ENCODE assay signal across 32 cellular contexts in genomic region chr1:47711848-47712492, GRCh38.
"Had no signal": no experiment of that assay in that cellular context is flagged by ENCODE, and none has a peak within 500 bp of the region (broad histone marks: within the 10 kb centered on the region; RNA-seq: fewer than 3 reads in every experiment).

No MANE protein-coding gene starts in this region.

- ATAC-seq: activated CD4-positive, alpha-beta T cell treated with anti-CD3 and anti-CD28 coated beads for 36 hours; activated naive CD8-positive, alpha-beta T cell treated with anti-CD3 and anti-CD28 coated beads, Interleukin-2, amount 50 U/mL, for 24 hours; activated T-cell treated with anti-CD3 and anti-CD28 coated beads, Interleukin-2, amount 50 U/mL, for 72 hours; gastroesophageal sphincter; heart right ventricle had no signal

- H3K27me3 ChIP-seq: ascending aorta had no signal

- H3K4me3 Mint-ChIP-seq: activated CD4-positive, alpha-beta memory T cell treated with anti-CD3 and anti-CD28 coated beads, Interleukin-2, amount 10 ng/mL, durations not matched to agents 7 days and 5 days; activated CD4-positive, alpha-beta T cell treated with anti-CD3 and anti-CD28 coated beads for 36 hours; activated CD4-positive, alpha-beta T cell treated with anti-CD3 and anti-CD28 coated beads, Interleukin-2, amount 10 ng/mL, durations not matched to agents 7 days and 5 days; activated naive CD8-positive, alpha-beta T cell treated with anti-CD3 and anti-CD28 coated beads for 36 hours; activated naive CD8-positive, alpha-beta T cell treated with anti-CD3 and anti-CD28 coated beads, Interleukin-2, amount 50 U/mL, for 24 hours; activated T-cell treated with anti-CD3 and anti-CD28 coated beads, Interleukin-2, amount 50 U/mL, for 24 hours; activated T-cell treated with anti-CD3 and anti-CD28 coated beads, Interleukin-2, amount 50 U/mL, for 72 hours; dendritic cell treated with granulocyte-macrophage colony-stimulating factor and Interleukin-4, amounts not matched to agents 40 ng/mL and 50 ng/mL, for 4 days had no signal

- H3K27ac Mint-ChIP-seq: activated CD4-positive, alpha-beta memory T cell treated with anti-CD3 and anti-CD28 coated beads, Interleukin-2, amount 10 ng/mL, durations not matched to agents 7 days and 5 days; activated CD4-positive, alpha-beta T cell treated with anti-CD3 and anti-CD28 coated beads for 36 hours; activated CD4-positive, alpha-beta T cell treated with anti-CD3 and anti-CD28 coated beads, Interleukin-2, amount 10 ng/mL, durations not matched to agents 7 days and 5 days; activated naive CD8-positive, alpha-beta T cell treated with anti-CD3 and anti-CD28 coated beads for 36 hours; activated naive CD8-positive, alpha-beta T cell treated with anti-CD3 and anti-CD28 coated beads, Interleukin-2, amount 50 U/mL, for 24 hours; activated T-cell treated with anti-CD3 and anti-CD28 coated beads, Interleukin-2, amount 50 U/mL, for 24 hours; activated T-cell treated with anti-CD3 and anti-CD28 coated beads, Interleukin-2, amount 50 U/mL, for 72 hours; dendritic cell treated with granulocyte-macrophage colony-stimulating factor and Interleukin-4, amounts not matched to agents 40 ng/mL and 50 ng/mL, for 4 days had no signal

- H3K4me3 ChIP-seq: adrenal gland, ascending aorta, breast epithelium, cardiac muscle cell, colonic mucosa, dorsolateral prefrontal cortex, esophagus squamous epithelium, gastroesophageal sphincter, heart right ventricle had no signal

- H3K36me3 Mint-ChIP-seq: activated naive CD8-positive, alpha-beta T cell treated with anti-CD3 and anti-CD28 coated beads for 36 hours; brain had no signal

- H3K27ac ChIP-seq: adrenal gland, ascending aorta, breast epithelium, cardiac muscle cell, colonic mucosa, dorsolateral prefrontal cortex, epithelial cell of prostate, esophagus squamous epithelium, gastroesophageal sphincter, heart right ventricle had no signal

- H3K9me3 ChIP-seq: adrenal gland, ascending aorta, breast epithelium, colonic mucosa, esophagus squamous epithelium, gastroesophageal sphincter, heart right ventricle had no signal

- H3K9me3 Mint-ChIP-seq: activated CD4-positive, alpha-beta memory T cell treated with anti-CD3 and anti-CD28 coated beads, Interleukin-2, amount 10 ng/mL, durations not matched to agents 7 days and 5 days; activated CD4-positive, alpha-beta T cell treated with anti-CD3 and anti-CD28 coated beads, Interleukin-2, amount 10 ng/mL, durations not matched to agents 7 days and 5 days; activated naive CD8-positive, alpha-beta T cell treated with anti-CD3 and anti-CD28 coated beads for 36 hours; activated naive CD8-positive, alpha-beta T cell treated with anti-CD3 and anti-CD28 coated beads, Interleukin-2, amount 50 U/mL, for 24 hours; activated T-cell treated with anti-CD3 and anti-CD28 coated beads, Interleukin-2, amount 50 U/mL, for 24 hours; activated T-cell treated with anti-CD3 and anti-CD28 coated beads, Interleukin-2, amount 50 U/mL, for 72 hours; dendritic cell treated with granulocyte-macrophage colony-stimulating factor and Interleukin-4, amounts not matched to agents 40 ng/mL and 50 ng/mL, for 4 days had no signal

- DNase-seq: activated CD4-positive, alpha-beta memory T cell treated with anti-CD3 and anti-CD28 coated beads, Interleukin-2, amount 10 ng/mL, durations not matched to agents 7 days and 5 days; activated CD4-positive, alpha-beta T cell treated with anti-CD3 and anti-CD28 coated beads for 36 hours; activated CD4-positive, alpha-beta T cell treated with anti-CD3 and anti-CD28 coated beads, Interleukin-2, amount 10 ng/mL, durations not matched to agents 7 days and 5 days; activated CD4-positive, alpha-beta T cell treated with anti-CD3 and anti-CD28 coated beads, Interleukin-2, amount 50 U/mL, for 4 hours; activated CD4-positive, CD25-positive, alpha-beta regulatory T cell; activated CD4-positive, CD25-positive, alpha-beta regulatory T cell treated with anti-CD3 and anti-CD28 coated beads, Interleukin-2, amount 50 U/mL, for 72 hours; activated gamma-delta T cell; activated naive CD4-positive, alpha-beta T cell; activated naive CD4-positive, alpha-beta T cell treated with anti-CD3 and anti-CD28 coated beads, Interleukin-2, amount 50 U/mL, for 16 hours; activated naive CD8-positive, alpha-beta T cell treated with anti-CD3 and anti-CD28 coated beads for 36 hours; activated naive CD8-positive, alpha-beta T cell treated with anti-CD3 and anti-CD28 coated beads, Interleukin-2, amount 50 U/mL, for 24 hours; activated T-cell treated with anti-CD3 and anti-CD28 coated beads for 4 hours; activated T-cell treated with anti-CD3 and anti-CD28 coated beads, Interleukin-2, amount 50 U/mL, for 24 hours; activated T-cell treated with anti-CD3 and anti-CD28 coated beads, Interleukin-2, amount 50 U/mL, for 72 hours; adrenal gland; amygdala; central memory CD4-positive, alpha-beta T cell; cerebellar nuclear complex; dorsolateral prefrontal cortex; effector memory CD4-positive, alpha-beta T cell; esophagus squamous epithelium; foreskin melanocyte; heart right ventricle; T-helper 2 cell had no signal

- H3K36me3 ChIP-seq: adrenal gland, ascending aorta, breast epithelium, cardiac muscle cell, colonic mucosa, esophagus squamous epithelium, gastroesophageal sphincter, heart right ventricle had no signal

- H3K4me1 ChIP-seq: colonic mucosa had no signal
